In the genomic region with DNA sequence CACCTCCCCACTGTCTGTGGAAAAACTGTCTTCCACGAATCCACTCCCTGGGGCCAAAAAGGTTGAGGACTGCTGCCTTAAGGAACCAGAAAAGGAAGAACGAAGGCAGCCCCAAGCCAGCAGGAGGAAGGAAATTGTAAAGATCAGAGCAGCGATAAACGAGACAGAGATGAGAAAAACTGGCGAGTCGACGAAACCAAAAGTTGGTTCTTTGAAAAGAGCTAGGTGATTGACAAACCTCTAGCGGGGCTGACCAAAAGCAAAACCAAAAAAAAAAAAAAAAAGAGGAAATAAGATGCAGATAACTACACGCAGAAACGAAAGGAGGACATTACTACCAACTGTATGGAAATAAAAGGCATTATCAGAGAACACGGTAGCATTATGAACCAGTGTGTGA, we compare ENCODE assay signal across 8 cellular contexts.
DNase-seq lines count a peak whose midpoint lies in the region; ATAC-seq and TF ChIP-seq lines count a peak whose summit lies in the region.

No MANE protein-coding gene starts in this region.

- H3K4me3 ChIP-seq in Jurkat, Clone E6-1 (ENCODE audit: low read length) = peak overlapping the region; percentile 37

- H3K9me3 Mint-ChIP-seq in immature natural killer cell = no peaks in the 10 kb centered on the region

- peak overlapping the region; percentile 43 for H3K27ac ChIP-seq in 22Rv1

- no peak for TF ChIP-seq CTCF in 22Rv1 (IDR thresholded peaks at IDR 0.05)

- H3K4me3 Mint-ChIP-seq in immature natural killer cell = peak overlapping the region; percentile 77 to 92 (median 86)

- peaks cover 2 to 6% (median 5%) of the 10 kb centered on the region in 3 donors for H3K27me3 Mint-ChIP-seq in immature natural killer cell (ENCODE audit: low read depth in 3 of 3)

- H3K27ac Mint-ChIP-seq in immature natural killer cell = peak overlapping the region; percentile 82 to 90 (median 86)

- DNase-seq in Jurkat, Clone E6-1 (ENCODE audit: low read depth, low spot score) = peak; percentile 87
- peak; percentile 31 for DNase-seq in activated CD4-positive, alpha-beta T cell treated with anti-CD3 and anti-CD28 coated beads, Interleukin-2, amount 50 U/mL, for 1 hour
- DNase-seq in immature natural killer cell (peak; percentile 75 to 80 (median 79)), NCI-H2227 treated with DMSO at 0.1 percent for 48 hours (lab: John Stamatoyannopoulos, UW) (no peak), NCI-H345 treated with DMSO at 0.1 percent for 48 hours (lab: John Stamatoyannopoulos, UW; ENCODE audit: unreplicated experiment) (no peak)
- peak; percentile 51 for DNase-seq in stimulated activated naive CD4-positive, alpha-beta T cell treated with Interleukin-2 at 50 U/mL for 16 hours (lab: John Stamatoyannopoulos, UW)

- ATAC-seq in GM19043 (IDR thresholded peaks at IDR 0.05; ENCODE audit: low read depth, unreplicated experiment) = peak; percentile 70

- no peaks in the 10 kb centered on the region for H3K36me3 Mint-ChIP-seq in immature natural killer cell

- H3K4me1 Mint-ChIP-seq in immature natural killer cell = peaks cover 35 to 36% of the 10 kb centered on the region in 2 donors

Comparison
In these comparisons a context has a peak if more than half of its experiments do, and no peak if none do; other contexts are left out.
1. DNase-seq: peak in Jurkat, Clone E6-1 (single experiment), activated CD4-positive, alpha-beta T cell treated with anti-CD3 and anti-CD28 coated beads, Interleukin-2, amount 50 U/mL, for 1 hour (single experiment), immature natural killer cell (3 of 3) and stimulated activated naive CD4-positive, alpha-beta T cell treated with Interleukin-2 at 50 U/mL for 16 hours (single experiment); none in NCI-H2227 treated with DMSO at 0.1 percent for 48 hours (single experiment) and NCI-H345 treated with DMSO at 0.1 percent for 48 hours (single experiment).